ENCODE assay signal across 9 cellular contexts in the genomic region with DNA sequence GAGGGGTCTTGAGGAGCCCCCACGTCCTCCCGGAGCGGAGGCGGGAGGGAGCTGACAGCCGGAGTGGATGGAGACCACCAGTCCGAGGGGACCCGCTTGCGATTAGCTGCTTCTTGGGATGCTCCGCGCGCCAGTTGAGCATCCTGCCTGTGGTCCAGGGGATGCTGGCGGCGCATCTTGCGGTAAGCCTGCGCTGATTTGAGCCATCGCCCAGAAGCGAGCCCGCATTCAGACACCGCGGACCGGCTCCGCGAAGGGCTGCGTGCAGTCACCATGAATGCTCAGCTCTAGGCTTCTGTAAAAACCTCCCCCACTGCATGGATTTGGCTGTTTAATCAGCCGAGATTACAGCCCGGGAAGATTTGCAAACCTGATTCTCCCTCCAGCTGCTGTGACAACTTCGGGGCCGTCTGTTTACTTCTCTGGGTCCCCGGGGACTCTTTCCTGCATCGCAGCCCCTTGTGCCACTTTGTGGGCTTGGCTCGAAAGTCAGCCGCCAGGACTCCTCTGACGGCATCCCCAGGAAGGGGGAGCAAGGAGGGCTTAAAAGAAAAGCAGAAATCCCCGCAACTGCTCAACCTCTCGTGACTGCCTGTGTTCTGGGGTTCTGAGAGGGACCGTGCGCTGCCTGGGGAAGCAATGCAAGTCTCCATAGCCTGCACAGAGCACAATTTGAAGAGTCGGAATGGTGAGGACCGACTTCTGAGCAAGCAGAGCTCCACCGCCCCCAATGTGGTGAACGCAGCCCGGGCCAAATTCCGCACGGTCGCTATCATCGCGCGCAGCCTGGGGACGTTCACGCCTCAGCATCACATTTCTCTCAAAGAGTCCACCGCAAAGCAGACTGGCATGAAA.
DNase-seq lines count a peak whose midpoint lies in the region; ATAC-seq, FAIRE-seq and TF ChIP-seq lines count a peak whose summit lies in the region.
"Had no signal": no experiment of that assay in that cellular context is flagged by ENCODE, and none has a peak within 500 bp of the region (broad histone marks: within the 10 kb centered on the region; RNA-seq: fewer than 3 reads in every experiment).

No MANE protein-coding gene starts in this region.

- POLR2A ChIA-PET in GM10248 (lab: Yijun Ruan, JAX), result no interaction called here

- no peak for ATAC-seq in GM21367 (IDR thresholded peaks at IDR 0.05; ENCODE audit: unreplicated experiment)

- FAIRE-seq in urothelium cell line (lab: Jason Lieb, UNC), result no peak
- FAIRE-seq: islet of Langerhans had no signal

- peak overlapping the region; percentile 14 for H3K4me2 ChIP-seq in mesendoderm (ENCODE audit: low read length)

- no peak overlapping the region for H3K4ac ChIP-seq in mesendoderm (ENCODE audit: low read depth, low read length)

- no CpG with 5 or more reads among the region's 51 CpGs for WGBS in mesendoderm (ENCODE audit: extremely low coverage, insufficient coverage, low lambda C conversion rate)

- H3K79me2 ChIP-seq in mesendoderm (ENCODE audit: control insufficient read depth, insufficient read depth, low read length), result no peaks in the 10 kb centered on the region

- H3K23ac ChIP-seq in mesendoderm (ENCODE audit: low read length), result no peak overlapping the region

- CTCF ChIA-PET in GM10248 (lab: Yijun Ruan, JAX), result interaction anchor here (1.7 kb wide), 1 partner anchor 15 kb away, joined by 3 read pairs; no protein-coding TSS in a partner anchor

- H3K79me1 ChIP-seq in mesendoderm (ENCODE audit: low read length), result no peaks in the 10 kb centered on the region

- H4K5ac ChIP-seq in mesendoderm (ENCODE audit: low read length), result no peak overlapping the region

- H4K8ac ChIP-seq in mesendoderm (ENCODE audit: low read depth, low read length), result no peak overlapping the region

- peak overlapping the region; percentile 69 for H3K4me3 ChIP-seq in coronary artery
- no peak overlapping the region for H3K4me3 ChIP-seq in mesendoderm (ENCODE audit: low read length)

- H3K56ac ChIP-seq in mesendoderm (ENCODE audit: low read length), result no peak overlapping the region

- peaks cover 18% of the 10 kb centered on the region for H3K27me3 ChIP-seq in mesendoderm (ENCODE audit: insufficient read depth, low read length, poor library complexity)

- no peak overlapping the region for H2BK5ac ChIP-seq in mesendoderm (ENCODE audit: low read length)

- H3K9ac ChIP-seq in mesendoderm (ENCODE audit: low read length), result no peak overlapping the region

- H3K18ac ChIP-seq in mesendoderm (ENCODE audit: low read length), result no peak overlapping the region

- TF ChIP-seq CTCF in GM13976 (IDR thresholded peaks at IDR 0.05; ENCODE audit: borderline replicate concordance, control extremely low read depth, extremely low read depth, insufficient read depth, missing control alignments) (no peak), coronary artery (IDR thresholded peaks at IDR 0.05) (no peak), GM10248 (IDR thresholded peaks at IDR 0.05; ENCODE audit: control extremely low read depth, extremely low read depth, low read depth, missing control alignments) (no peak)

- no peak overlapping the region for H2AK5ac ChIP-seq in mesendoderm (ENCODE audit: low read length)

- H2BK15ac ChIP-seq in mesendoderm (replicated peaks; ENCODE audit: low read depth), result no peak overlapping the region

- DNase-seq in GM13976 (ENCODE audit: low spot score), result peak; percentile 43
- DNase-seq in NCI-H2171 (lab: John Stamatoyannopoulos, UW), result peak; percentile 78
- DNase-seq in coronary artery (ENCODE audit: low spot score), result no peak
- DNase-seq in mesendoderm, result peak; percentile 16
- peak; percentile 26 for DNase-seq in urothelium cell line (ENCODE audit: low spot score)
- DNase-seq in GM10248 (ENCODE audit: extremely low spot score), result no peak
- DNase-seq in NCI-H226, result no peak

- H3K27ac ChIP-seq in coronary artery (no peak overlapping the region), mesendoderm (ENCODE audit: low read depth, low read length) (no peak overlapping the region)

- no peaks in the 10 kb centered on the region for H3K4me1 ChIP-seq in mesendoderm (ENCODE audit: control insufficient read depth, low read depth, low read length)

- H2BK120ac ChIP-seq in mesendoderm (ENCODE audit: low read depth, low read length), result no peak overlapping the region

- in situ Hi-C loops in GM13976 (cut with MboI; ENCODE audit: low sequenced_read_pairs, unreplicated experiment), result no loop called here

- H3K36me3 ChIP-seq in mesendoderm (ENCODE audit: control insufficient read depth, insufficient read depth, low read length), result no peaks in the 10 kb centered on the region

Comparison
In these comparisons a context has a peak if more than half of its experiments do, and no peak if none do; other contexts are left out.
1. DNase-seq: peak in GM13976 (single experiment), NCI-H2171 (single experiment), mesendoderm (single experiment) and urothelium cell line (single experiment); none in coronary artery (single experiment), GM10248 (single experiment) and NCI-H226 (single experiment).